ENCODE assay signal across 16 cellular contexts in the genomic region with DNA sequence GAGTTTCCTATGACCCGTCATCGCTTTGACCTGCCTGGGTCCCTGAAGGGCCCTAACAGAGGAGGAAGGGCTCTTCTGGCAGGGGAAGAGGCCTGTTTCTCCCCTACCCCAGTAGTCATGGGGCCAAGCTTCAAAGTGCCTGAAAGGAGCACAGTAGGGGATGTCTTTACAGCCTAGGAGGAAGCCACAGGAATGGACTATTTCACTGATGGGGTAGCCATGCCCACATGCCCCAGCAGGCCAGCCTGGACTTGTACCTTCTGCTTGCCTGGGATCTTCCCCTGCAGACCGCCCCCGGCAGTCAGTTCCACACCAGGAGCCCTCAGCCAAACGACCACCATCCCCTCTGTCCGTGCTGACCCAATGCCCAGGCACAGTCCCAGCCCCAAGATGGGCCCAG. TPM values are rescaled to one million over a fixed set of nuclear protein-coding genes. Genes with fewer than 3 reads are reported as not detected.
A peak's percentile ranks its signal among the peaks of the same experiment; 100 is the strongest.
DNase-seq lines count a peak whose midpoint lies in the region; ATAC-seq, FAIRE-seq and TF ChIP-seq lines count a peak whose summit lies in the region.
"Had no signal": no experiment of that assay in that cellular context is flagged by ENCODE, and none has a peak within 500 bp of the region (broad histone marks: within the 10 kb centered on the region; RNA-seq: fewer than 3 reads in every experiment).

No MANE protein-coding gene starts in this region.

- H3K27ac Mint-ChIP-seq in stimulated activated effector memory CD8-positive, alpha-beta T cell treated with anti-CD3 and anti-CD28 coated beads, Interleukin-12 subunit alpha, Interleukin-12 subunit beta, amount 100 ng/mL, for 72 hours: peak overlapping the region; percentile 16
- H3K27ac Mint-ChIP-seq: B cell; CD4-positive, alpha-beta T cell had no signal

- H3K36me3 ChIP-seq in bronchial epithelial cell (ENCODE audit: control insufficient read depth, insufficient read depth, low read length): no peaks in the 10 kb centered on the region

- no peaks in the 10 kb centered on the region for H3K27me3 ChIP-seq in bronchial epithelial cell (ENCODE audit: control insufficient read depth, insufficient read depth, low read length)

- H3K4me3 ChIP-seq in bronchial epithelial cell (ENCODE audit: low read depth, low read length): no peak overlapping the region
- H3K4me3 ChIP-seq: GM12878, GM23248 had no signal

- peak; percentile 6 for ATAC-seq in esophagus mucosa
- ATAC-seq in stimulated activated effector memory CD8-positive, alpha-beta T cell treated with anti-CD3 and anti-CD28 coated beads, Interleukin-12 subunit alpha, Interleukin-12 subunit beta, amount 100 ng/mL, for 72 hours: no peak
- ATAC-seq: GM12878 had no signal

- TF ChIP-seq CTCF in bronchial epithelial cell (IDR thresholded peaks at IDR 0.05; ENCODE audit: insufficient read depth, low read length, severe bottlenecking): no peak

- peak; percentile 55 for FAIRE-seq in bronchial epithelial cell (lab: Jason Lieb, UNC)
- FAIRE-seq: A204.1, GM12878 had no signal

- no peak overlapping the region for H3K4me3 Mint-ChIP-seq in stimulated activated effector memory CD8-positive, alpha-beta T cell treated with anti-CD3 and anti-CD28 coated beads, Interleukin-12 subunit alpha, Interleukin-12 subunit beta, amount 100 ng/mL, for 72 hours
- H3K4me3 Mint-ChIP-seq: B cell; CD4-positive, alpha-beta T cell had no signal

- intact Hi-C loops in posterior vena cava (cut with DNase I): loop anchor here in 1 of 2 donors (10.0 kb wide), 1 partner anchor 139 kb away; a partner anchor contains a TSS

- peak; percentile 5 for DNase-seq in NCI-H69 (lab: John Stamatoyannopoulos, UW)
- peak; percentile 51 for DNase-seq in bronchial epithelial cell (ENCODE audit: low read depth)
- no peak for DNase-seq in stimulated activated effector memory CD8-positive, alpha-beta T cell treated with anti-CD3 and anti-CD28 coated beads, Interleukin-12 subunit alpha, Interleukin-12 subunit beta, amount 100 ng/mL, for 72 hours (ENCODE audit: low spot score in 2 of 2)
- DNase-seq in posterior vena cava (ENCODE audit: low spot score): no peak
- no peak for DNase-seq in DMS79 treated with DMSO at 0.1 percent for 48 hours (lab: John Stamatoyannopoulos, UW)
- DNase-seq in dermis blood vessel endothelial cell: no peak
- DNase-seq: C1 segment of cervical spinal cord; Calu3; CD4-positive, alpha-beta T cell; DMS 273 treated with DMSO at 0.1 percent for 48 hours; GM23248; H7 had no signal

- peaks cover 13% of the 10 kb centered on the region for H3K4me1 Mint-ChIP-seq in stimulated activated effector memory CD8-positive, alpha-beta T cell treated with anti-CD3 and anti-CD28 coated beads, Interleukin-12 subunit alpha, Interleukin-12 subunit beta, amount 100 ng/mL, for 72 hours

- no peaks in the 10 kb centered on the region for H3K9me3 Mint-ChIP-seq in stimulated activated effector memory CD8-positive, alpha-beta T cell treated with anti-CD3 and anti-CD28 coated beads, Interleukin-12 subunit alpha, Interleukin-12 subunit beta, amount 100 ng/mL, for 72 hours
- H3K9me3 Mint-ChIP-seq: CD4-positive, alpha-beta T cell had no signal

- peaks cover 5% of the 10 kb centered on the region for H3K36me3 Mint-ChIP-seq in stimulated activated effector memory CD8-positive, alpha-beta T cell treated with anti-CD3 and anti-CD28 coated beads, Interleukin-12 subunit alpha, Interleukin-12 subunit beta, amount 100 ng/mL, for 72 hours

RNA-seq across cellular contexts. Expression of a gene that starts 41.8 kb away (rescaled TPM):
- 23.4 and 35.1 TPM in 2 replicates for total RNA-seq in bronchial epithelial cell
- 29.5 TPM for total RNA-seq in esophagus mucosa
- total RNA-seq in posterior vena cava: 10 to 100 TPM; 25.6 to 26.0 TPM
- 24.7 and 41.5 TPM in 2 replicates for total RNA-seq in dermis blood vessel endothelial cell

RNA-seq across cellular contexts. Expression of a gene that starts 47.9 kb away (rescaled TPM):
- total RNA-seq in bronchial epithelial cell (7.4 and 8.8 TPM in 2 replicates), esophagus mucosa (20.4 TPM), posterior vena cava (10 to 100 TPM; 25.6 to 36.5 TPM), dermis blood vessel endothelial cell (10.4 and 17.9 TPM in 2 replicates)

Comparison
In these comparisons a context has a peak if more than half of its experiments do, and no peak if none do; other contexts are left out.
1. DNase-seq: peak in NCI-H69 (single experiment) and bronchial epithelial cell (single experiment); none in stimulated activated effector memory CD8-positive, alpha-beta T cell treated with anti-CD3 and anti-CD28 coated beads, Interleukin-12 subunit alpha, Interleukin-12 subunit beta, amount 100 ng/mL, for 72 hours (0 of 2), posterior vena cava (single experiment), DMS79 treated with DMSO at 0.1 percent for 48 hours (single experiment) and dermis blood vessel endothelial cell (single experiment).